24 cellular contexts compared by ENCODE assay signal in the genomic region with DNA sequence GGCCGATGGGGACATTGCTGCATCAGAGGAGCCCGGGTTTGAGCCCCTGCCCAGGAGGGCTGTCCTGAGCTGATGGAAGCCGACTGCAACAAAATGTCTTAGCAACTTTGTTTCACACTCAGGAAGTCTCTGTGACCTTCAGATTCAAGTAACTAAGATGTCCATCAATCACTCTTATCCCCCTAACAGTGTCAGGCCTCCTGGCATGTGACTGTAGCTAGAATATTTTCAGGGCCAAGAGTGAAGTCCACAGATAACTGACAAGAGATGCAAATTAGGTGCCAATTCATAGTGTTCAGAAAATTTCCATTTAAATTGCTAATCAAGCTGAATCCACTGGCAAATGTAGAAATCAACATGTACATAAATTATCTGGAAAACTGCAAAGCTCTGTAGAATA.
"Had no signal": no experiment of that assay in that cellular context is flagged by ENCODE, and none has a peak within 500 bp of the region (broad histone marks: within the 10 kb centered on the region; RNA-seq: fewer than 3 reads in every experiment).

No MANE protein-coding gene starts in this region.

- H3K27ac ChIP-seq: ascending aorta, cardiac muscle cell, Peyer's patch, RWPE1 had no signal

- H3K9me3 ChIP-seq: ascending aorta, MG63, Peyer's patch had no signal

- H3K27me3 ChIP-seq: ascending aorta, cardiac muscle cell, MG63, Peyer's patch had no signal

- DNase-seq: activated CD4-positive, alpha-beta T cell treated with anti-CD3 and anti-CD28 coated beads, Interleukin-2, amount 10 ng/mL, durations not matched to agents 24 days and 14 days; activated CD4-positive, alpha-beta T cell treated with anti-CD3 and anti-CD28 coated beads, Interleukin-2, amount 50 U/mL, for 48 hours; activated CD8-positive, alpha-beta T cell treated with anti-CD3 and anti-CD28 coated beads, Interleukin-2, amount 10 ng/mL, durations not matched to agents 7 days and 5 days; activated gamma-delta T cell; activated naive CD4-positive, alpha-beta T cell treated with Interleukin-2 at 50 U/mL for 16 hours; activated naive CD8-positive, alpha-beta T cell treated with anti-CD3 and anti-CD28 coated beads, Interleukin-2, amount 10 ng/mL, durations not matched to agents 7 days and 5 days; activated T-cell treated with anti-CD3 and anti-CD28 coated beads, Interleukin-2, amount 50 U/mL, for 24 hours; Kasumi-1; KG1; MG63; NCI-H1048; NCI-H1105 treated with DMSO at 0.1 percent for 48 hours; NCI-H1436; NCI-H2029; NCI-H345; NCI-H774; Peyer's patch; SIG-M5; T1000 had no signal

- H3K4me3 ChIP-seq: ascending aorta, cardiac muscle cell, MG63, Peyer's patch had no signal

- H3K36me3 ChIP-seq: ascending aorta, cardiac muscle cell, MG63, Peyer's patch had no signal

- ATAC-seq: activated CD8-positive, alpha-beta T cell treated with anti-CD3 and anti-CD28 coated beads, Interleukin-2, amount 10 ng/mL, durations not matched to agents 7 days and 5 days; Right ventricle myocardium inferior; SK-N-SH treated with all-trans-retinoic acid at 6 μM for 48 hours had no signal

- H3K4me1 ChIP-seq: ascending aorta, Peyer's patch had no signal
